ENCODE assay signal across 34 cellular contexts in the genomic region with DNA sequence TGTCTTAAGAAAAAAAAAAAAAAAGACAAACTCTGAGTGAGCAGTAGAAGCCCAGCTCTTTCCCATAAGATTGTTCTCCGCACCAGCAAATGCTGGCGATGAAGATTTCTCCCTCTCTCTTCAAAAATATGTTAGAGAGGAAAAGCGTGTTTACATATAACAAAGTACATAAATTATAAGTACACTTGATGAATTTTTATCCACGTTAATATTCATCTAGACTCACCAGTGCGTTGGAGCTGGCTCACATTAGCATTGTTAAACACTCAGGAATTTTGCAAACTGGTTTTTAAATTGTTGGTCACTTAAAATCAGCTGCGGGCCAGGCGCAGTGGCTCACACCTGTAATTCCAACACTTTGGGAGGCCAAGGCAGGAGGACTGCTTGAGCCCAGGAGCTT. TPM values are rescaled to one million over a fixed set of nuclear protein-coding genes. Genes with fewer than 3 reads are reported as not detected.
"Had no signal": no experiment of that assay in that cellular context is flagged by ENCODE, and none has a peak within 500 bp of the region (broad histone marks: within the 10 kb centered on the region; RNA-seq: fewer than 3 reads in every experiment).

No MANE protein-coding gene starts in this region.

- H3K4me1 ChIP-seq: ascending aorta, breast epithelium, gastrocnemius medialis had no signal

- H3K36me3 ChIP-seq: ascending aorta, breast epithelium, cardiac muscle cell, gastrocnemius medialis had no signal

- H3K4me1 Mint-ChIP-seq: activated CD4-positive, alpha-beta T cell treated with anti-CD3 and anti-CD28 coated beads, Interleukin-2, amount 10 ng/mL, durations not matched to agents 24 days and 14 days; brain; endodermal cell had no signal

- H3K27ac ChIP-seq: ascending aorta, breast epithelium, cardiac muscle cell, coronary artery, dorsolateral prefrontal cortex, gastrocnemius medialis had no signal

- H3K27ac Mint-ChIP-seq: activated CD4-positive, alpha-beta memory T cell treated with anti-CD3 and anti-CD28 coated beads for 36 hours; activated CD4-positive, alpha-beta T cell treated with anti-CD3 and anti-CD28 coated beads for 36 hours; activated CD4-positive, alpha-beta T cell treated with anti-CD3 and anti-CD28 coated beads, Interleukin-2, amount 10 ng/mL, durations not matched to agents 24 days and 14 days; activated CD8-positive, alpha-beta memory T cell treated with anti-CD3 and anti-CD28 coated beads, Interleukin-2, amount 10 ng/mL, durations not matched to agents 7 days and 5 days; activated CD8-positive, alpha-beta T cell treated with anti-CD3 and anti-CD28 coated beads, Interleukin-2, amount 10 ng/mL, durations not matched to agents 7 days and 5 days; activated naive CD4-positive, alpha-beta T cell treated with anti-CD3 and anti-CD28 coated beads, Interleukin-2, amount 10 ng/mL, durations not matched to agents 7 days and 5 days; activated naive CD4-positive, alpha-beta T cell treated with anti-CD3 and anti-CD28 coated beads, Interleukin-2, amount 50 U/mL, for 72 hours; activated naive CD8-positive, alpha-beta T cell treated with anti-CD3 and anti-CD28 coated beads, Interleukin-2, amount 10 ng/mL, durations not matched to agents 7 days and 5 days; brain; dendritic cell treated with granulocyte-macrophage colony-stimulating factor and Interleukin-4, amounts not matched to agents 40 ng/mL and 50 ng/mL, for 4 days; endodermal cell; T-helper 17 cell; T-helper 2 cell treated with Interferon-gamma antibody and Interleukin-4, amounts not matched to agents 5 μg/mL and 100 μg/mL, for 36 hours had no signal

- H3K36me3 Mint-ChIP-seq: activated CD4-positive, alpha-beta memory T cell treated with anti-CD3 and anti-CD28 coated beads for 36 hours; activated CD8-positive, alpha-beta memory T cell treated with anti-CD3 and anti-CD28 coated beads, Interleukin-2, amount 10 ng/mL, durations not matched to agents 7 days and 5 days; activated naive CD4-positive, alpha-beta T cell treated with anti-CD3 and anti-CD28 coated beads, Interleukin-2, amount 10 ng/mL, durations not matched to agents 7 days and 5 days; activated naive CD4-positive, alpha-beta T cell treated with anti-CD3 and anti-CD28 coated beads, Interleukin-2, amount 50 U/mL, for 72 hours; activated naive CD8-positive, alpha-beta T cell treated with anti-CD3 and anti-CD28 coated beads, Interleukin-2, amount 10 ng/mL, durations not matched to agents 7 days and 5 days; brain had no signal

- H3K9me3 Mint-ChIP-seq: activated CD4-positive, alpha-beta memory T cell treated with anti-CD3 and anti-CD28 coated beads for 36 hours; activated CD4-positive, alpha-beta T cell treated with anti-CD3 and anti-CD28 coated beads, Interleukin-2, amount 10 ng/mL, durations not matched to agents 24 days and 14 days; activated naive CD4-positive, alpha-beta T cell treated with anti-CD3 and anti-CD28 coated beads, Interleukin-2, amount 10 ng/mL, durations not matched to agents 7 days and 5 days; activated naive CD4-positive, alpha-beta T cell treated with anti-CD3 and anti-CD28 coated beads, Interleukin-2, amount 50 U/mL, for 72 hours; activated naive CD8-positive, alpha-beta T cell treated with anti-CD3 and anti-CD28 coated beads, Interleukin-2, amount 10 ng/mL, durations not matched to agents 7 days and 5 days; brain; dendritic cell treated with granulocyte-macrophage colony-stimulating factor and Interleukin-4, amounts not matched to agents 40 ng/mL and 50 ng/mL, for 4 days; endodermal cell; T-helper 2 cell treated with Interferon-gamma antibody and Interleukin-4, amounts not matched to agents 5 μg/mL and 100 μg/mL, for 36 hours had no signal

- ATAC-seq: activated CD4-positive, alpha-beta T cell treated with anti-CD3 and anti-CD28 coated beads for 36 hours; activated CD8-positive, alpha-beta memory T cell treated with anti-CD3 and anti-CD28 coated beads, Interleukin-2, amount 10 ng/mL, durations not matched to agents 7 days and 5 days; activated CD8-positive, alpha-beta T cell treated with anti-CD3 and anti-CD28 coated beads, Interleukin-2, amount 10 ng/mL, durations not matched to agents 7 days and 5 days; activated naive CD4-positive, alpha-beta T cell treated with anti-CD3 and anti-CD28 coated beads, Interleukin-2, amount 50 U/mL, for 72 hours; gastrocnemius medialis; T-helper 17 cell had no signal

- DNase-seq: activated CD4-positive, alpha-beta memory T cell treated with anti-CD3 and anti-CD28 coated beads for 36 hours; activated CD4-positive, alpha-beta T cell treated with anti-CD3 and anti-CD28 coated beads for 36 hours; activated CD4-positive, alpha-beta T cell treated with anti-CD3 and anti-CD28 coated beads, Interleukin-2, amount 10 ng/mL, durations not matched to agents 24 days and 14 days; activated CD4-positive, CD25-positive, alpha-beta regulatory T cell; activated CD4-positive, CD25-positive, alpha-beta regulatory T cell treated with anti-CD3 and anti-CD28 coated beads, Interleukin-2, amount 50 U/mL, for 72 hours; activated CD8-positive, alpha-beta memory T cell treated with anti-CD3 and anti-CD28 coated beads, Interleukin-2, amount 10 ng/mL, durations not matched to agents 7 days and 5 days; activated CD8-positive, alpha-beta memory T cell treated with anti-CD3 and anti-CD28 coated beads, Interleukin-2, amount 50 U/mL, for 4 hours; activated CD8-positive, alpha-beta T cell treated with anti-CD3 and anti-CD28 coated beads, Interleukin-2, amount 10 ng/mL, durations not matched to agents 7 days and 5 days; activated gamma-delta T cell; activated naive CD4-positive, alpha-beta T cell; activated naive CD4-positive, alpha-beta T cell treated with anti-CD3 and anti-CD28 coated beads, Interleukin-2, amount 10 ng/mL, durations not matched to agents 7 days and 5 days; activated naive CD8-positive, alpha-beta T cell treated with anti-CD3 and anti-CD28 coated beads, Interleukin-2, amount 10 ng/mL, durations not matched to agents 7 days and 5 days; activated T-cell treated with anti-CD3 and anti-CD28 coated beads, Interleukin-2, amount 50 U/mL, for 1 hour; activated T-cell treated with anti-CD3 and anti-CD28 coated beads, Interleukin-2, amount 50 U/mL, for 48 hours; central memory CD4-positive, alpha-beta T cell; cerebellar nuclear complex; effector memory CD4-positive, alpha-beta T cell; endodermal cell; foreskin fibroblast; gastrocnemius medialis; glutamatergic neuron; T-helper 1 cell; T-helper 17 cell; T1000 had no signal

- H3K4me3 ChIP-seq: ascending aorta, breast epithelium, cardiac muscle cell, coronary artery, dorsolateral prefrontal cortex, gastrocnemius medialis had no signal

- H3K27me3 Mint-ChIP-seq: activated CD4-positive, alpha-beta memory T cell treated with anti-CD3 and anti-CD28 coated beads for 36 hours had no signal

- H3K27me3 ChIP-seq: ascending aorta, breast epithelium, cardiac muscle cell had no signal

- H3K9me3 ChIP-seq: ascending aorta, breast epithelium, gastrocnemius medialis had no signal

- H3K4me3 Mint-ChIP-seq: activated CD4-positive, alpha-beta memory T cell treated with anti-CD3 and anti-CD28 coated beads for 36 hours; activated CD4-positive, alpha-beta T cell treated with anti-CD3 and anti-CD28 coated beads for 36 hours; activated CD4-positive, alpha-beta T cell treated with anti-CD3 and anti-CD28 coated beads, Interleukin-2, amount 10 ng/mL, durations not matched to agents 24 days and 14 days; activated CD8-positive, alpha-beta memory T cell treated with anti-CD3 and anti-CD28 coated beads, Interleukin-2, amount 10 ng/mL, durations not matched to agents 7 days and 5 days; activated CD8-positive, alpha-beta T cell treated with anti-CD3 and anti-CD28 coated beads, Interleukin-2, amount 10 ng/mL, durations not matched to agents 7 days and 5 days; activated naive CD4-positive, alpha-beta T cell treated with anti-CD3 and anti-CD28 coated beads, Interleukin-2, amount 10 ng/mL, durations not matched to agents 7 days and 5 days; activated naive CD8-positive, alpha-beta T cell treated with anti-CD3 and anti-CD28 coated beads, Interleukin-2, amount 10 ng/mL, durations not matched to agents 7 days and 5 days; brain; dendritic cell treated with granulocyte-macrophage colony-stimulating factor and Interleukin-4, amounts not matched to agents 40 ng/mL and 50 ng/mL, for 4 days; endodermal cell; T-helper 17 cell; T-helper 2 cell treated with Interferon-gamma antibody and Interleukin-4, amounts not matched to agents 5 μg/mL and 100 μg/mL, for 36 hours had no signal

RNA-seq across cellular contexts. Expression of gene RUNX3, which starts 56.0 kb away (rescaled TPM):
- total RNA-seq: cardiac muscle cell, epithelial cell of proximal tubule had no signal
- polyA plus RNA-seq: cardiac muscle cell had no signal
